In the genomic region with DNA sequence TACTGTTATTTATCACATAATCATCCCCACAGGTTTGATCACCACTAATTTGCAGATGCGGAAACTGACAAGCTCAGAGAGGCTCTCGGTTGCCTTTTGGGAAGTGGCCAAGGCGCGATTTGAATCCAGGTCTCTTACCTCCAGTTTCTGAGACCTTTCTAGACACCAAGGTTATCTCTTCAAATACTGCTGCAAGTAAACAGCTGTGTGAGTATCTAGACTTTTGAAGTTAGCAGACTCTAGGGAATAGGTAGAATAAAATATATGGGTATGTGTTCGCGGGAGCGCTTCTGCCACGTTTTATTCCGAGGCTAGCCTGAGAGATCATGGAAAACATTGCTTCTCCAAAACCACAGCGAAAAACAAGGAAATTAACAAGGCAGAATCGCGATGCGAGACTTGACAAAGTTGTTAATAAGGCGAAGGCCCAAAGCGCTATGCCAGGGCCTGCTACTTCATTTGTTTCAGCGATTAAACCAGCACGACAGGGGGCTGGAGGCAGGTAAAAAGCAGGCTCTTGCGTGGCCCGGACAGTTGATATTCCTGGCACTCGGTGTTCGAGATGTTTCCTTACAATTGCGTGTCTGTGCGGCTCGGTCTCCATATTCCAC, we compare ENCODE assay signal across 8 cellular contexts. TPM values are rescaled to one million over a fixed set of nuclear protein-coding genes. Genes with fewer than 3 reads are reported as not detected.
DNase-seq lines count a peak whose midpoint lies in the region; ATAC-seq and TF ChIP-seq lines count a peak whose summit lies in the region.

No MANE protein-coding gene starts in this region.

- peaks cover 28% of the 10 kb centered on the region for H3K36me3 Mint-ChIP-seq in dendritic cell treated with granulocyte-macrophage colony-stimulating factor and Interleukin-4, amounts not matched to agents 40 ng/mL and 50 ng/mL, for 4 days (ENCODE audit: low read depth)
- H3K36me3 Mint-ChIP-seq in natural killer cell treated with Interleukin-12 subunit alpha and Interleukin-12 subunit beta and Interleukin-15 and Interleukin-18, amount 100 ng/mL, for 72 hours, result peaks cover 5% of the 10 kb centered on the region

- no peaks in the 10 kb centered on the region for H3K79me2 ChIP-seq in Karpas-422 (ENCODE audit: low read length)

- no peaks in the 10 kb centered on the region for H3K9me3 ChIP-seq in Karpas-422 (ENCODE audit: low read length)

- no peaks in the 10 kb centered on the region for H3K9me2 ChIP-seq in Karpas-422 (replicated peaks; ENCODE audit: insufficient read depth, low read length)

- no peaks in the 10 kb centered on the region for H3K9me3 Mint-ChIP-seq in dendritic cell treated with granulocyte-macrophage colony-stimulating factor and Interleukin-4, amounts not matched to agents 40 ng/mL and 50 ng/mL, for 4 days
- H3K9me3 Mint-ChIP-seq in natural killer cell treated with Interleukin-12 subunit alpha and Interleukin-12 subunit beta and Interleukin-15 and Interleukin-18, amount 100 ng/mL, for 72 hours, result no peaks in the 10 kb centered on the region

- TF ChIP-seq CTCF in C4-2B (conservative IDR thresholded peaks at IDR 0.05), result no peak

- H2AFZ ChIP-seq in Karpas-422 (ENCODE audit: low read length), result peak overlapping the region; percentile 92; the same call in 1 of the 2 replicates

- no peaks in the 10 kb centered on the region for H3K36me3 ChIP-seq in Karpas-422 (ENCODE audit: insufficient read depth, low read length)

- H3K27ac Mint-ChIP-seq in dendritic cell treated with granulocyte-macrophage colony-stimulating factor and Interleukin-4, amounts not matched to agents 40 ng/mL and 50 ng/mL, for 4 days, result peak overlapping the region; percentile 92
- no peak overlapping the region for H3K27ac Mint-ChIP-seq in natural killer cell treated with Interleukin-12 subunit alpha and Interleukin-12 subunit beta and Interleukin-15 and Interleukin-18, amount 100 ng/mL, for 72 hours

- peak overlapping the region; percentile 84 for H3K4me3 ChIP-seq in Karpas-422 (ENCODE audit: low read length)

- H3K4me3 Mint-ChIP-seq in dendritic cell treated with granulocyte-macrophage colony-stimulating factor and Interleukin-4, amounts not matched to agents 40 ng/mL and 50 ng/mL, for 4 days, result peak overlapping the region; percentile 74
- H3K4me3 Mint-ChIP-seq in natural killer cell treated with Interleukin-12 subunit alpha and Interleukin-12 subunit beta and Interleukin-15 and Interleukin-18, amount 100 ng/mL, for 72 hours, result peak overlapping the region; percentile 54

- DNase-seq in Karpas-422 (no peak), DMS53 (lab: John Stamatoyannopoulos, UW) (no peak), NCI-H187 treated with DMSO at 0.1 percent for 48 hours (lab: John Stamatoyannopoulos, UW) (no peak)
- no peak for DNase-seq in natural killer cell treated with Interleukin-12 subunit alpha and Interleukin-12 subunit beta and Interleukin-15 and Interleukin-18, amount 100 ng/mL, for 72 hours (ENCODE audit: low spot score)
- DNase-seq in activated CD4-positive, CD25-positive, alpha-beta regulatory T cell treated with anti-CD3 and anti-CD28 coated beads, Interleukin-2, amount 50 U/mL, for 72 hours, result no peak

- H3K27me3 Mint-ChIP-seq in dendritic cell treated with granulocyte-macrophage colony-stimulating factor and Interleukin-4, amounts not matched to agents 40 ng/mL and 50 ng/mL, for 4 days, result no peaks in the 10 kb centered on the region
- no peaks in the 10 kb centered on the region for H3K27me3 Mint-ChIP-seq in natural killer cell treated with Interleukin-12 subunit alpha and Interleukin-12 subunit beta and Interleukin-15 and Interleukin-18, amount 100 ng/mL, for 72 hours

- H3K9ac ChIP-seq in Karpas-422 (ENCODE audit: low read length), result no peak overlapping the region

- ATAC-seq in natural killer cell treated with Interleukin-12 subunit alpha and Interleukin-12 subunit beta and Interleukin-15 and Interleukin-18, amount 100 ng/mL, for 72 hours, result no peak
- no peak for ATAC-seq in HG03045 (IDR thresholded peaks at IDR 0.05; ENCODE audit: unreplicated experiment)

- 0 out of 2 replicates have a peak, but pooled peaks cover 4% of the 10 kb centered on the region for H3K27me3 ChIP-seq in Karpas-422 (ENCODE audit: low read length)

- peaks cover 28% of the 10 kb centered on the region for H3K4me1 ChIP-seq in Karpas-422 (ENCODE audit: low read length)

- no peaks in the 10 kb centered on the region for H4K20me1 ChIP-seq in Karpas-422 (ENCODE audit: insufficient read depth, low read depth, low read length)

- peak overlapping the region; percentile 94 for H3K4me2 ChIP-seq in Karpas-422 (ENCODE audit: low read depth, low read length, poor library complexity, severe bottlenecking)

- intact Hi-C loops in dendritic cell treated with granulocyte-macrophage colony-stimulating factor and Interleukin-4, amounts not matched to agents 40 ng/mL and 50 ng/mL, for 4 days (cut with micrococcal nuclease), result no loop called here

- peaks cover 14% of the 10 kb centered on the region for H3K4me1 Mint-ChIP-seq in dendritic cell treated with granulocyte-macrophage colony-stimulating factor and Interleukin-4, amounts not matched to agents 40 ng/mL and 50 ng/mL, for 4 days (ENCODE audit: low read depth)
- H3K4me1 Mint-ChIP-seq in natural killer cell treated with Interleukin-12 subunit alpha and Interleukin-12 subunit beta and Interleukin-15 and Interleukin-18, amount 100 ng/mL, for 72 hours (ENCODE audit: low read depth in 2 of 2), result peaks cover 13 to 25% of the 10 kb centered on the region in 2 donors

- H3K27ac ChIP-seq in C4-2B, result peak overlapping the region; percentile 92
- no peak overlapping the region for H3K27ac ChIP-seq in Karpas-422 (ENCODE audit: low read length)

RNA-seq across cellular contexts. Expression of a gene that starts 1.8 kb away (rescaled TPM):
- 2.8 and 5.1 TPM in 2 replicates for total RNA-seq in Karpas-422 (2014; rRNA removed; shearing (Covaris generic); ENCODE audit: low replicate concordance)
- 10 to 100 TPM; 28.6 to 34.9 TPM for total RNA-seq in natural killer cell treated with Interleukin-12 subunit alpha and Interleukin-12 subunit beta and Interleukin-15 and Interleukin-18, amount 100 ng/mL, for 72 hours
